Comparison of ENCODE assay signal across 1 cellular context in genomic region chr1:115829023-115829674, GRCh38.
A peak's percentile ranks its signal among the peaks of the same experiment; 100 is the strongest.
TF ChIP-seq lines count a peak whose summit lies in the region.

No MANE protein-coding gene starts in this region.

TF ChIP-seq in SK-N-SH, 30 proteins besides CTCF, POLR2A, EP300 and RAD21 (continued from another document):
- TF ChIP-seq, protein P1, sequence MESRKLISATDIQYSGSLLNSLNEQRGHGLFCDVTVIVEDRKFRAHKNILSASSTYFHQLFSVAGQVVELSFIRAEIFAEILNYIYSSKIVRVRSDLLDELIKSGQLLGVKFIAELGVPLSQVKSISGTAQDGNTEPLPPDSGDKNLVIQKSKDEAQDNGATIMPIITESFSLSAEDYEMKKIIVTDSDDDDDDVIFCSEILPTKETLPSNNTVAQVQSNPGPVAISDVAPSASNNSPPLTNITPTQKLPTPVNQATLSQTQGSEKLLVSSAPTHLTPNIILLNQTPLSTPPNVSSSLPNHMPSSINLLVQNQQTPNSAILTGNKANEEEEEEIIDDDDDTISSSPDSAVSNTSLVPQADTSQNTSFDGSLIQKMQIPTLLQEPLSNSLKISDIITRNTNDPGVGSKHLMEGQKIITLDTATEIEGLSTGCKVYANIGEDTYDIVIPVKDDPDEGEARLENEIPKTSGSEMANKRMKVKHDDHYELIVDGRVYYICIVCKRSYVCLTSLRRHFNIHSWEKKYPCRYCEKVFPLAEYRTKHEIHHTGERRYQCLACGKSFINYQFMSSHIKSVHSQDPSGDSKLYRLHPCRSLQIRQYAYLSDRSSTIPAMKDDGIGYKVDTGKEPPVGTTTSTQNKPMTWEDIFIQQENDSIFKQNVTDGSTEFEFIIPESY (IDR thresholded peaks at IDR 0.05; ENCODE audit: borderline replicate concordance, low read depth): no peak
- TF ChIP-seq TEAD4 (IDR thresholded peaks at IDR 0.05; ENCODE audit: borderline replicate concordance, insufficient read depth) (no peak), RXRA (IDR thresholded peaks at IDR 0.05; ENCODE audit: borderline replicate concordance, low read depth) (no peak), SIN3A (IDR thresholded peaks at IDR 0.05; ENCODE audit: borderline replicate concordance, low read depth, low read length) (no peak), RCOR1 (IDR thresholded peaks at IDR 0.05; ENCODE audit: low read length) (no peak), GABPA (IDR thresholded peaks at IDR 0.05; ENCODE audit: low read depth) (no peak), JUND (IDR thresholded peaks at IDR 0.05) (peak; percentile 18; the same call in 1 of the 2 replicates), FOSL2 (IDR thresholded peaks at IDR 0.05; ENCODE audit: borderline replicate concordance, low read depth) (peak; percentile 13; the same call in 1 of the 2 replicates), FOXM1 (IDR thresholded peaks at IDR 0.05; ENCODE audit: low read depth) (no peak), YY1 (IDR thresholded peaks at IDR 0.05; ENCODE audit: low read depth) (no peak), MEF2A (IDR thresholded peaks at IDR 0.05; ENCODE audit: borderline replicate concordance, low read depth) (no peak)
